9 cellular contexts compared by ENCODE assay signal in genomic region chr1:40532062-40532389, GRCh38. TPM values are rescaled to one million over a fixed set of nuclear protein-coding genes. Genes with fewer than 3 reads are reported as not detected.
DNase-seq lines count a peak whose midpoint lies in the region; ATAC-seq and TF ChIP-seq lines count a peak whose summit lies in the region.
"Had no signal": no experiment of that assay in that cellular context is flagged by ENCODE, and none has a peak within 500 bp of the region (broad histone marks: within the 10 kb centered on the region; RNA-seq: fewer than 3 reads in every experiment).

No MANE protein-coding gene starts in this region.

- H4K91ac ChIP-seq in H9 (ENCODE audit: insufficient read length, low read depth, low read length): no peak overlapping the region

- H3K14ac ChIP-seq in H9 (ENCODE audit: insufficient read depth, low read length): no peak overlapping the region

- H3K9ac ChIP-seq in H9 (ENCODE audit: extremely low read depth, insufficient read length, low read length) (peak overlapping the region; percentile 69), skeletal muscle satellite cell (ENCODE audit: low read depth, low read length) (peak overlapping the region; percentile 74)

- no peak overlapping the region for H3K4ac ChIP-seq in H9 (ENCODE audit: low read depth, low read length)

- DNase-seq in H9 (no peak), SJSA1 (ENCODE audit: low read depth in 1 of 2, low spot score in 2 of 2) (no peak), foreskin fibroblast (no peak), mucosa of gallbladder (ENCODE audit: low spot score) (no peak), NCI-H2081 (lab: John Stamatoyannopoulos, UW) (no peak), left colon (no peak)

- H4K5ac ChIP-seq in H9 (ENCODE audit: insufficient read length, low read depth, low read length): no peak overlapping the region

- no peak for TF ChIP-seq CTCF in H9 (conservative IDR thresholded peaks at IDR 0.05)
- no peak for TF ChIP-seq CTCF in foreskin fibroblast (IDR thresholded peaks at IDR 0.05; ENCODE audit: low read depth, low read length)

- H3K27me3 ChIP-seq in H9 (ENCODE audit: insufficient read depth, low read length): no peaks in the 10 kb centered on the region
- H3K27me3 ChIP-seq in SJSA1 (replicated peaks): no peaks in the 10 kb centered on the region
- no peaks in the 10 kb centered on the region for H3K27me3 ChIP-seq in skeletal muscle satellite cell (ENCODE audit: control insufficient read depth, insufficient read depth, low read length)
- H3K27me3 ChIP-seq: foreskin keratinocyte had no signal

- H3K18ac ChIP-seq in H9 (ENCODE audit: insufficient read length, low read depth, low read length): no peak overlapping the region

- H2BK20ac ChIP-seq in H9 (ENCODE audit: low read depth, low read length, poor library complexity, severe bottlenecking): no peak overlapping the region

- no peak overlapping the region for H3K27ac ChIP-seq in H9 (ENCODE audit: insufficient read length, low read depth, low read length)
- peak overlapping the region; percentile 65; the same call in 1 of the 2 replicates for H3K27ac ChIP-seq in SJSA1
- H3K27ac ChIP-seq: foreskin keratinocyte had no signal

- H3K4me1 Mint-ChIP-seq in H9: peaks cover 12 to 18% of the 10 kb centered on the region in 2 experiments

- no CpG with 5 or more reads among the region's 3 CpGs for WGBS in H9 (ENCODE audit: extremely low coverage, insufficient read length, low lambda C conversion rate)

- no peak overlapping the region for H3T11ph ChIP-seq in H9 (ENCODE audit: low read length)

- no peak overlapping the region for H2BK120ac ChIP-seq in H9 (ENCODE audit: low read depth, low read length, poor library complexity, severe bottlenecking)

- peaks cover 10% of the 10 kb centered on the region for H3K23me2 ChIP-seq in H9 (ENCODE audit: insufficient read length, low read depth, low read length, poor library complexity, severe bottlenecking)

- no peaks in the 10 kb centered on the region for H3K9me3 ChIP-seq in H9 (ENCODE audit: control insufficient read depth, low read depth, low read length)
- H3K9me3 ChIP-seq in SJSA1 (replicated peaks): no peaks in the 10 kb centered on the region
- no peaks in the 10 kb centered on the region for H3K9me3 ChIP-seq in skeletal muscle satellite cell (replicated peaks; ENCODE audit: low read length)

- H3K4me1 ChIP-seq in H9 (ENCODE audit: insufficient read depth, low read length) (no peaks in the 10 kb centered on the region), SJSA1 (replicated peaks) (peaks cover 3% of the 10 kb centered on the region), skeletal muscle satellite cell (ENCODE audit: control insufficient read depth, insufficient read depth, low read length) (peaks cover 5% of the 10 kb centered on the region)
- H3K4me1 ChIP-seq: foreskin keratinocyte had no signal

- H4K8ac ChIP-seq in H9 (replicated peaks; ENCODE audit: insufficient read length, low read depth, low read length): no peak overlapping the region

- no peak overlapping the region for H3K56ac ChIP-seq in H9 (ENCODE audit: insufficient read length, low read depth, low read length)

- H3K4me2 ChIP-seq in H9 (ENCODE audit: insufficient read depth, insufficient read length, low read length): peak overlapping the region; percentile 95
- H3K4me2 ChIP-seq in skeletal muscle satellite cell (ENCODE audit: low read length): peak overlapping the region; percentile 92

- H3K79me2 ChIP-seq in H9 (ENCODE audit: insufficient read depth, low read length): no peaks in the 10 kb centered on the region

- no peak overlapping the region for H2BK5ac ChIP-seq in H9 (ENCODE audit: insufficient read length, low read length)

- H3K4me3 ChIP-seq in SJSA1 (peak overlapping the region; percentile 55), foreskin fibroblast (ENCODE audit: low read depth in 1 of 2, low read length in 2 of 2) (peak overlapping the region; percentile 82 to 87), skeletal muscle satellite cell (ENCODE audit: low read length) (peak overlapping the region; percentile 88)

- H2AFZ ChIP-seq in H9 (ENCODE audit: low read length): no peak overlapping the region

- peak overlapping the region in 2 of 3 experiments; percentile 98; a peak in 3 of 7 replicates for H3K27ac Mint-ChIP-seq in H9

- no peak overlapping the region for H2BK12ac ChIP-seq in H9 (ENCODE audit: insufficient read length, low read depth, low read length)

- H4K20me1 ChIP-seq in H9 (ENCODE audit: control insufficient read depth, insufficient read depth, insufficient read length): no peaks in the 10 kb centered on the region

- no peak overlapping the region for H2BK15ac ChIP-seq in H9 (ENCODE audit: low read depth, low read length)

- ATAC-seq in GM19467 (IDR thresholded peaks at IDR 0.05; ENCODE audit: unreplicated experiment) (no peak), left colon (no peak)

- peaks cover 6% of the 10 kb centered on the region for H3K27me3 Mint-ChIP-seq in H9 (ENCODE audit: low read depth)

- intact Hi-C loops in left colon (cut with DNase I, micrococcal nuclease): no loop called here

- no peaks in the 10 kb centered on the region for H3K79me1 ChIP-seq in H9 (ENCODE audit: insufficient read depth, low read depth, low read length, poor library complexity, severe bottlenecking)

- H3K36me3 Mint-ChIP-seq in H9 (ENCODE audit: insufficient read depth in 1 of 3, low read depth in 3 of 3): peaks cover 5 to 12% (median 8%) of the 10 kb centered on the region in 3 experiments; a peak in 4 of 7 replicates

- H3K36me3 ChIP-seq in SJSA1: peaks cover 12% of the 10 kb centered on the region
- H3K36me3 ChIP-seq in skeletal muscle satellite cell (ENCODE audit: insufficient read depth, low read length): no peaks in the 10 kb centered on the region

- H3K9me3 Mint-ChIP-seq in H9: no peaks in the 10 kb centered on the region; a peak in 2 of 5 replicates

- peak overlapping the region; percentile 97 to 99 for H3K4me3 Mint-ChIP-seq in H9

- no peak overlapping the region for H2AK5ac ChIP-seq in H9 (ENCODE audit: insufficient read length, low read length)

- H3K23ac ChIP-seq in H9 (ENCODE audit: insufficient read length, low read depth, low read length): no peak overlapping the region

RNA-seq across cellular contexts. Expression of gene ZNF684, which starts 0.6 kb away (rescaled TPM):
- 5.7 and 6.5 TPM in 2 replicates for total RNA-seq in H9 (2021)
- total RNA-seq in SJSA1 (2014; rRNA removed; shearing (Covaris generic)): 8.1 and 8.6 TPM in 2 replicates
- total RNA-seq in skeletal muscle satellite cell (2012; rRNA removed): 2.8 TPM in 2 replicates
- 4.4 TPM for total RNA-seq in mucosa of gallbladder
- 1 to 10 TPM; 5.2 to 8.3 TPM for total RNA-seq in left colon

RNA-seq across cellular contexts. Expression of gene EXO5, which starts 23.5 kb away (rescaled TPM):
- total RNA-seq in H9 (2021): 13.4 and 14.2 TPM in 2 replicates
- total RNA-seq in SJSA1 (2014; rRNA removed; shearing (Covaris generic)): 13.1 and 20.4 TPM in 2 replicates
- total RNA-seq in skeletal muscle satellite cell (2012; rRNA removed): 7.1 and 12.9 TPM in 2 replicates
- 6.3 TPM for total RNA-seq in mucosa of gallbladder
- 1 to 10 TPM; 4.7 to 5.4 TPM for total RNA-seq in left colon

RNA-seq across cellular contexts. Expression of gene ZFP69, which starts 54.9 kb away (rescaled TPM):
- total RNA-seq in H9 (2021) (6.8 and 7.6 TPM in 2 replicates), mucosa of gallbladder (3.3 TPM), left colon (1 to 10 TPM; 2.5 to 2.6 TPM)
- 4.9 and 5.6 TPM in 2 replicates for total RNA-seq in SJSA1 (2014; rRNA removed; shearing (Covaris generic))
- 2.8 and 3.5 TPM in 2 replicates for total RNA-seq in skeletal muscle satellite cell (2012; rRNA removed)
